In the genomic region with DNA sequence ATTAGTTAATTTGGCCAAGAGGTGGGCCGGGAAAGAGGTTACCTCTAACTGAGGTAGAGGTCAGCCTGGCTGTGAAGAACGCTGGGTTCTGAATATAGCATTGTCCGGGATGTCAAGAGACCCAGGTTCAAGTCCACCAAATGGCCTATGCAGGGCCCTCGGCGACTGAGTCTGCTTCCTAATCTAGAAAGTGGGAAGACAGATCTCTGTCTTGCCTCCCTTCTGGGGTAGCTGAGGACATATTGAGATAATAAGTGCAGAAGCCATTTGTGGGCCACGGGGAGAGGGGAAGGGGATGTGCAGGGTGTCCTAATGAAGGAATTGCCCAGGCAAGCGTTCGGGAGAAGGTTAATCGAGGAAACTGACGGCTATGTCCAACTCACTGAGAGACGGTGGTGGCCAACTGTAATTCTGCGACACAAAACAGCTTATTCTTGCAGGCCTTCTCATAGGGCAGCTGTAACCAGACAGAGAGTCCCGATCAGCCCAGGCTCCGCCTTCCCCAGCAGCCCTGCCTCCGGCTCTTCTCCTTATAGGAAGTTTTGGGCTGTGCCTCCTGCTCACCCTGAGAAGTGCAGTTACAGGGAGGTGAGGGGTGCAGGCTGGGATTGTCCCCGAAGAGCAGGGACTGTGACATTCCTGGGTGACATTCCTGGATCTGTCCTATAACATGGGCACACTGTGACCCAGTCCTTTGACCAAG, we compare ENCODE assay signal across 15 cellular contexts. TPM values are rescaled to one million over a fixed set of nuclear protein-coding genes. Genes with fewer than 3 reads are reported as not detected.
A peak's percentile ranks its signal among the peaks of the same experiment; 100 is the strongest.
DNase-seq lines count a peak whose midpoint lies in the region; ATAC-seq and TF ChIP-seq lines count a peak whose summit lies in the region.
"Had no signal": no experiment of that assay in that cellular context is flagged by ENCODE, and none has a peak within 500 bp of the region (broad histone marks: within the 10 kb centered on the region; RNA-seq: fewer than 3 reads in every experiment).

No MANE protein-coding gene starts in this region.

- H3K4me2 ChIP-seq in Loucy (ENCODE audit: low read depth, low read length, poor library complexity, severe bottlenecking) (no peak overlapping the region), SK-N-SH (no peak overlapping the region)

- H2AFZ ChIP-seq in Loucy (ENCODE audit: low read length) (no peak overlapping the region), SK-N-SH (ENCODE audit: low read depth) (no peak overlapping the region)

- H3K4me3 Mint-ChIP-seq in activated T-cell treated with anti-CD3 and anti-CD28 coated beads, Interleukin-2, amount 50 U/mL, for 72 hours: peak overlapping the region; percentile 61 to 74
- H3K4me3 Mint-ChIP-seq in endodermal cell: no peak overlapping the region

- no peak for TF ChIP-seq EP300 in SK-N-SH (IDR thresholded peaks at IDR 0.05; ENCODE audit: borderline replicate concordance in 1 of 2, low read depth in 1 of 2, low read length in 1 of 2)

- ATAC-seq in activated T-cell treated with anti-CD3 and anti-CD28 coated beads, Interleukin-2, amount 50 U/mL, for 72 hours (replicated peaks in 1 of 2): no peak

- H3K27ac ChIP-seq in endodermal cell (ENCODE audit: low read depth, low read length) (no peak overlapping the region), SK-N-SH (ENCODE audit: low read depth in 2 of 2, low read length in 1 of 2) (no peak overlapping the region)
- H3K27ac ChIP-seq: SJSA1 had no signal

- peaks cover 14% of the 10 kb centered on the region for H3K4me1 ChIP-seq in Loucy (ENCODE audit: insufficient read depth, low read length, poor library complexity, severe bottlenecking)
- H3K4me1 ChIP-seq in endodermal cell (ENCODE audit: control insufficient read depth, insufficient read depth, low read length): no peaks in the 10 kb centered on the region
- peaks cover 0 to under 1% of the 10 kb centered on the region in 2 experiments; a peak in 1 of 4 replicates for H3K4me1 ChIP-seq in SK-N-SH (ENCODE audit: control insufficient read depth in 1 of 2, insufficient read depth in 2 of 2, low read depth in 1 of 2, low read length in 1 of 2)
- H3K4me1 ChIP-seq: SJSA1 had no signal

- H3K9me3 ChIP-seq in Loucy (ENCODE audit: insufficient read depth, low read depth, low read length) (no peaks in the 10 kb centered on the region), endodermal cell (ENCODE audit: control insufficient read depth, low read length) (no peaks in the 10 kb centered on the region), SK-N-SH (no peaks in the 10 kb centered on the region)
- H3K9me3 ChIP-seq: SJSA1 had no signal

- peak overlapping the region; percentile 26 for H3K9ac ChIP-seq in Loucy (ENCODE audit: low read depth, low read length, poor library complexity, severe bottlenecking)
- H3K9ac ChIP-seq in endodermal cell (ENCODE audit: extremely low read depth, low read length, poor library complexity, severe bottlenecking): no peak overlapping the region
- H3K9ac ChIP-seq in SK-N-SH: no peak overlapping the region

- H3K9me3 Mint-ChIP-seq in activated T-cell treated with anti-CD3 and anti-CD28 coated beads, Interleukin-2, amount 50 U/mL, for 72 hours: no peaks in the 10 kb centered on the region
- H3K9me3 Mint-ChIP-seq in endodermal cell: no peaks in the 10 kb centered on the region

- WGBS in endodermal cell (ENCODE audit: insufficient coverage in 1 of 2, insufficient read length in 1 of 2), 2 experiments: 89 to 93% methylated on average over 15 to 16 of the region's 16 CpGs
- WGBS in SK-N-SH (ENCODE audit: low lambda C conversion rate): 80% methylated on average over 16 of the region's 16 CpGs

- CTCF ChIA-PET in SK-N-SH (lab: Yijun Ruan, JAX): interaction anchor here (0.9 to 4.3 kb wide), 4 partner anchors 18 to 124 kb away, joined by 3 to 71 read pairs (median 12); no protein-coding TSS in a partner anchor

- H3K79me2 ChIP-seq in Loucy (ENCODE audit: insufficient read depth, low read length) (no peaks in the 10 kb centered on the region), SK-N-SH (ENCODE audit: insufficient read depth) (no peaks in the 10 kb centered on the region)

- H3K27me3 ChIP-seq in Loucy (ENCODE audit: insufficient read depth, low read length, poor library complexity, severe bottlenecking) (no peaks in the 10 kb centered on the region), endodermal cell (ENCODE audit: control insufficient read depth, insufficient read depth, low read length, poor library complexity, severe bottlenecking) (no peaks in the 10 kb centered on the region), SK-N-SH (ENCODE audit: insufficient read depth) (no peaks in the 10 kb centered on the region)
- H3K27me3 ChIP-seq: SJSA1 had no signal

- no peak overlapping the region for H3K27ac Mint-ChIP-seq in activated T-cell treated with anti-CD3 and anti-CD28 coated beads, Interleukin-2, amount 50 U/mL, for 72 hours
- no peak overlapping the region for H3K27ac Mint-ChIP-seq in endodermal cell

- H3K36me3 Mint-ChIP-seq in activated T-cell treated with anti-CD3 and anti-CD28 coated beads, Interleukin-2, amount 50 U/mL, for 72 hours (ENCODE audit: insufficient read depth in 2 of 2): no peaks in the 10 kb centered on the region
- no peaks in the 10 kb centered on the region for H3K36me3 Mint-ChIP-seq in endodermal cell (ENCODE audit: low read depth)

- no peak for TF ChIP-seq CTCF in Loucy (conservative IDR thresholded peaks at IDR 0.05; ENCODE audit: low read length)
- no peak for TF ChIP-seq CTCF in endodermal cell (conservative IDR thresholded peaks at IDR 0.05)
- TF ChIP-seq CTCF in SK-N-SH (IDR thresholded peaks at IDR 0.05): no peak

- H3K36me3 ChIP-seq in Loucy (ENCODE audit: insufficient read depth, low read length) (no peaks in the 10 kb centered on the region), endodermal cell (ENCODE audit: control insufficient read depth, insufficient read depth, low read length) (no peaks in the 10 kb centered on the region), SK-N-SH (replicated peaks in 1 of 2; ENCODE audit: control insufficient read depth in 1 of 2, insufficient read depth in 2 of 2, low read length in 1 of 2) (no peaks in the 10 kb centered on the region)
- H3K36me3 ChIP-seq: SJSA1 had no signal

- POLR2A ChIA-PET in SK-N-SH (lab: Yijun Ruan, JAX): no interaction called here

- H3K4me3 ChIP-seq in Loucy (ENCODE audit: low read length, poor library complexity, severe bottlenecking): no peak overlapping the region
- no peak overlapping the region for H3K4me3 ChIP-seq in endodermal cell (ENCODE audit: low read length)
- no peak overlapping the region for H3K4me3 ChIP-seq in SK-N-SH (ENCODE audit: low read depth in 2 of 2, low read length in 1 of 2)
- H3K4me3 ChIP-seq: lung, SJSA1 had no signal

- H3K4me1 Mint-ChIP-seq in activated T-cell treated with anti-CD3 and anti-CD28 coated beads, Interleukin-2, amount 50 U/mL, for 72 hours (ENCODE audit: low read depth): peaks cover 41% of the 10 kb centered on the region
- peaks cover 9% of the 10 kb centered on the region for H3K4me1 Mint-ChIP-seq in endodermal cell

- no peaks in the 10 kb centered on the region for H3K9me2 ChIP-seq in Loucy (replicated peaks; ENCODE audit: low read depth, low read length)
- no peaks in the 10 kb centered on the region for H3K9me2 ChIP-seq in SK-N-SH

- DNase-seq in activated T-cell treated with anti-CD3 and anti-CD28 coated beads, Interleukin-2, amount 50 U/mL, for 72 hours: no peak
- DNase-seq in activated T-cell treated with anti-CD3 and anti-CD28 coated beads, Interleukin-2, amount 50 U/mL, for 48 hours: no peak
- DNase-seq in endodermal cell: peak; percentile 75
- DNase-seq in superior temporal gyrus (ENCODE audit: extremely low spot score): peak; percentile 13
- DNase-seq in SK-N-SH: no peak
- DNase-seq in activated naive CD4-positive, alpha-beta T cell (lab: John Stamatoyannopoulos, UW): no peak
- DNase-seq in SKM-1 treated with dmso at 0.1 percent for 144 hours (lab: John Stamatoyannopoulos, UW; ENCODE audit: unreplicated experiment): no peak
- DNase-seq: cortex of kidney; GOT3; NCI-H187 treated with DMSO at 0.1 percent for 48 hours; NCI-H446 treated with DMSO at 0.1 percent for 48 hours; stimulated activated CD4-positive, alpha-beta T cell treated with anti-CD3 and anti-CD28 coated beads, Interleukin-15, amount 100 ng/mL, for 24 hours had no signal

- no peak for TF ChIP-seq RAD21 in SK-N-SH (IDR thresholded peaks at IDR 0.05; ENCODE audit: low read length)

- peaks cover 24% of the 10 kb centered on the region for H3K27me3 Mint-ChIP-seq in activated T-cell treated with anti-CD3 and anti-CD28 coated beads, Interleukin-2, amount 50 U/mL, for 72 hours (ENCODE audit: low read depth)
- H3K27me3 Mint-ChIP-seq in endodermal cell (ENCODE audit: insufficient read depth): peaks cover 6% of the 10 kb centered on the region

- no peaks in the 10 kb centered on the region for H4K20me1 ChIP-seq in Loucy (ENCODE audit: insufficient read depth, low read length, poor library complexity, severe bottlenecking)
- H4K20me1 ChIP-seq in SK-N-SH (ENCODE audit: insufficient read depth): no peaks in the 10 kb centered on the region

- H3F3A ChIP-seq in Loucy (ENCODE audit: low read depth) (no peaks in the 10 kb centered on the region), SK-N-SH (replicated peaks; ENCODE audit: insufficient read depth) (no peaks in the 10 kb centered on the region)

TF ChIP-seq in SK-N-SH, 30 proteins besides CTCF, POLR2A, EP300 and RAD21 (continues in another document):
- TF ChIP-seq RCOR1 (IDR thresholded peaks at IDR 0.05; ENCODE audit: low read length): no peak
- TF ChIP-seq, protein P1, sequence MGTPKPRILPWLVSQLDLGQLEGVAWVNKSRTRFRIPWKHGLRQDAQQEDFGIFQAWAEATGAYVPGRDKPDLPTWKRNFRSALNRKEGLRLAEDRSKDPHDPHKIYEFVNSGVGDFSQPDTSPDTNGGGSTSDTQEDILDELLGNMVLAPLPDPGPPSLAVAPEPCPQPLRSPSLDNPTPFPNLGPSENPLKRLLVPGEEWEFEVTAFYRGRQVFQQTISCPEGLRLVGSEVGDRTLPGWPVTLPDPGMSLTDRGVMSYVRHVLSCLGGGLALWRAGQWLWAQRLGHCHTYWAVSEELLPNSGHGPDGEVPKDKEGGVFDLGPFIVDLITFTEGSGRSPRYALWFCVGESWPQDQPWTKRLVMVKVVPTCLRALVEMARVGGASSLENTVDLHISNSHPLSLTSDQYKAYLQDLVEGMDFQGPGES (IDR thresholded peaks at IDR 0.05; ENCODE audit: low read depth, low read length): no peak

RNA-seq across cellular contexts. Expression of a gene that starts 15.9 kb away (rescaled TPM):
- total RNA-seq in activated T-cell treated with anti-CD3 and anti-CD28 coated beads, Interleukin-2, amount 50 U/mL, for 72 hours: 10 to 100 TPM; 23.2 to 25.7 TPM
- 10 to 100 TPM; 14.7 to 24.6 TPM for total RNA-seq in endodermal cell
- polyA plus RNA-seq in endodermal cell (2013, experiment 1 of 2): 11.6 TPM
- 11.9 TPM for polyA plus RNA-seq in endodermal cell (2013, experiment 2 of 2)
- polyA plus RNA-seq in SK-N-SH (2012; rRNA removed): 1.2 and 1.4 TPM in 2 replicates
- polyA plus RNA-seq in SK-N-SH (2012; cell fraction: cytosol; rRNA removed): 1.2 and 1.6 TPM in 2 replicates
- polyA plus RNA-seq in SK-N-SH (2012; cell fraction: nucleus; rRNA removed): 0.55 and 0.80 TPM in 2 replicates

RNA-seq across cellular contexts. Expression of a gene that starts 43.6 kb away (rescaled TPM):
- 10 to 100 TPM; 46.5 to 60.1 TPM for total RNA-seq in activated T-cell treated with anti-CD3 and anti-CD28 coated beads, Interleukin-2, amount 50 U/mL, for 72 hours
- total RNA-seq in endodermal cell: under 1 TPM; 0.46 to 0.57 TPM
- polyA plus RNA-seq in endodermal cell (2013, experiment 1 of 2): 0.36 TPM
- 0.46 TPM for polyA plus RNA-seq in endodermal cell (2013, experiment 2 of 2)
- 0.71 and 0.97 TPM in 2 replicates for polyA plus RNA-seq in SK-N-SH (2012; rRNA removed)
- 0.62 and 0.94 TPM in 2 replicates for polyA plus RNA-seq in SK-N-SH (2012; cell fraction: cytosol; rRNA removed)
- 2.0 and 2.2 TPM in 2 replicates for polyA plus RNA-seq in SK-N-SH (2012; cell fraction: nucleus; rRNA removed)
- total RNA-seq: SJSA1 had no signal

Comparison
In these comparisons a context has a peak if more than half of its experiments do, and no peak if none do; other contexts are left out.
1. DNase-seq: peak in endodermal cell (single experiment) and superior temporal gyrus (single experiment); none in activated T-cell treated with anti-CD3 and anti-CD28 coated beads, Interleukin-2, amount 50 U/mL, for 72 hours (0 of 2), activated T-cell treated with anti-CD3 and anti-CD28 coated beads, Interleukin-2, amount 50 U/mL, for 48 hours (0 of 2), SK-N-SH (single experiment), activated naive CD4-positive, alpha-beta T cell (0 of 4) and SKM-1 treated with dmso at 0.1 percent for 144 hours (single experiment).
2. RNA of a gene that starts 43.6 kb away (total RNA-seq): 46.5 to 60.1 TPM in activated T-cell treated with anti-CD3 and anti-CD28 coated beads, Interleukin-2, amount 50 U/mL, for 72 hours; 0.46 to 0.57 TPM in endodermal cell; every median in the first group is over 10 times any median in the second.